ENCODE assay signal across 1 cellular context in genomic region chr7:73343671-73344380, GRCh38.
A peak's percentile ranks its signal among the peaks of the same experiment; 100 is the strongest.
TF ChIP-seq lines count a peak whose summit lies in the region.

No MANE protein-coding gene starts in this region.

TF ChIP-seq in HepG2, 621 proteins besides CTCF, POLR2A, EP300 and RAD21 (continued from another document and continues in another):
- no peak for TF ChIP-seq POLR2AphosphoS5 (IDR thresholded peaks at IDR 0.05; ENCODE audit: low read depth, low read length)
- no peak for TF ChIP-seq SIX1 (CRISPR knock-in tag; IDR thresholded peaks at IDR 0.05; ENCODE audit: borderline replicate concordance)
- TF ChIP-seq ZHX1 (CRISPR knock-in tag; IDR thresholded peaks at IDR 0.05; ENCODE audit: low read depth), result no peak
- TF ChIP-seq MYC (CRISPR knock-in tag; IDR thresholded peaks at IDR 0.05; ENCODE audit: borderline replicate concordance), result peak; percentile 22; the same call in 1 of the 2 replicates
- no peak for TF ChIP-seq ZNF704 (CRISPR knock-in tag; IDR thresholded peaks at IDR 0.05; ENCODE audit: borderline replicate concordance)
- TF ChIP-seq LCORL (IDR thresholded peaks at IDR 0.05), result no peak
- TF ChIP-seq LCORL (CRISPR knock-in tag; IDR thresholded peaks at IDR 0.05), result peak; percentile 86; the same call in 1 of the 2 replicates
- no peak for TF ChIP-seq NFIC (IDR thresholded peaks at IDR 0.05; ENCODE audit: low read length)
- TF ChIP-seq POLR2G (IDR thresholded peaks at IDR 0.05; ENCODE audit: low read depth, low read length), result peak; percentile 64
- no peak for TF ChIP-seq ZNF530 (CRISPR knock-in tag; IDR thresholded peaks at IDR 0.05; ENCODE audit: low read depth)
- no peak for TF ChIP-seq ZNF276 (CRISPR knock-in tag; IDR thresholded peaks at IDR 0.05; ENCODE audit: low read depth)
- TF ChIP-seq RARA (CRISPR knock-in tag; IDR thresholded peaks at IDR 0.05), result peak; percentile 21; the same call in 1 of the 2 replicates
- TF ChIP-seq ZNF142 (CRISPR knock-in tag; IDR thresholded peaks at IDR 0.05), result no peak
- TF ChIP-seq TFDP1 (CRISPR knock-in tag; IDR thresholded peaks at IDR 0.05; ENCODE audit: borderline replicate concordance), result 0 out of 2 replicates have a peak, but pooled peaks have one; percentile 13
- TF ChIP-seq BATF2 (CRISPR knock-in tag; IDR thresholded peaks at IDR 0.05), result no peak
- TF ChIP-seq ZFP1 (CRISPR knock-in tag; IDR thresholded peaks at IDR 0.05), result no peak
- TF ChIP-seq ZMYM4 (CRISPR knock-in tag; IDR thresholded peaks at IDR 0.05), result peak; percentile 45; the same call in 1 of the 2 replicates
- TF ChIP-seq ZSCAN30 (CRISPR knock-in tag; IDR thresholded peaks at IDR 0.05), result no peak
- TF ChIP-seq ZNF652 (CRISPR knock-in tag; IDR thresholded peaks at IDR 0.05; ENCODE audit: borderline replicate concordance, low read depth), result 0 out of 2 replicates have a peak, but pooled peaks have one; percentile 23
- TF ChIP-seq PLRG1 (conservative IDR thresholded peaks at IDR 0.05), result no peak
- no peak; the same call in 1 of the 2 replicates for TF ChIP-seq ZNF235 (CRISPR knock-in tag; IDR thresholded peaks at IDR 0.05; ENCODE audit: borderline replicate concordance)
- no peak for TF ChIP-seq KDM4B (CRISPR knock-in tag; IDR thresholded peaks at IDR 0.05)
- TF ChIP-seq SNAI1 (CRISPR knock-in tag; IDR thresholded peaks at IDR 0.05; ENCODE audit: borderline replicate concordance), result no peak
- no peak for TF ChIP-seq ATM (IDR thresholded peaks at IDR 0.05; ENCODE audit: borderline replicate concordance)
- TF ChIP-seq RBFOX2 (IDR thresholded peaks at IDR 0.05; ENCODE audit: low read depth, low read length), result no peak
- TF ChIP-seq TBX3 (IDR thresholded peaks at IDR 0.05; ENCODE audit: borderline replicate concordance), result no peak
- 0 out of 2 replicates have a peak, but pooled peaks have one; percentile 12 for TF ChIP-seq ZBED4 (CRISPR knock-in tag; IDR thresholded peaks at IDR 0.05; ENCODE audit: borderline replicate concordance)
- no peak for TF ChIP-seq ZSCAN5A (CRISPR knock-in tag; IDR thresholded peaks at IDR 0.05; ENCODE audit: borderline replicate concordance)
- no peak for TF ChIP-seq ZNF546 (CRISPR knock-in tag; conservative IDR thresholded peaks at IDR 0.05)
- no peak for TF ChIP-seq ZNF260 (CRISPR knock-in tag; IDR thresholded peaks at IDR 0.05; ENCODE audit: borderline replicate concordance, low read depth)
- no peak for TF ChIP-seq TBP (CRISPR knock-in tag; IDR thresholded peaks at IDR 0.05)
- TF ChIP-seq ZNF616 (CRISPR knock-in tag; IDR thresholded peaks at IDR 0.05; ENCODE audit: low read depth), result no peak
- TF ChIP-seq EZH2 (conservative IDR thresholded peaks at IDR 0.05; ENCODE audit: low read depth, low read length), result no peak
- no peak for TF ChIP-seq ISL2 (CRISPR knock-in tag; IDR thresholded peaks at IDR 0.05)
- no peak; the same call in 1 of the 2 replicates for TF ChIP-seq NR2F6 (IDR thresholded peaks at IDR 0.05)
- TF ChIP-seq NR2F6 (CRISPR knock-in tag; IDR thresholded peaks at IDR 0.05), result peak; percentile 42
- TF ChIP-seq NCOA2 (CRISPR knock-in tag; IDR thresholded peaks at IDR 0.05), result peak; percentile 46; the same call in 1 of the 2 replicates
- TF ChIP-seq ISX (CRISPR knock-in tag; conservative IDR thresholded peaks at IDR 0.05), result no peak
- TF ChIP-seq NRL (CRISPR knock-in tag; IDR thresholded peaks at IDR 0.05; ENCODE audit: borderline replicate concordance), result no peak
- TF ChIP-seq BCLAF1 (IDR thresholded peaks at IDR 0.05), result no peak
